In genomic region chr1:37544530-37544929, GRCh38 we compare ENCODE assay signal across 22 cellular contexts. TPM values are rescaled to one million over a fixed set of nuclear protein-coding genes. Genes with fewer than 3 reads are reported as not detected.
"Had no signal": no experiment of that assay in that cellular context is flagged by ENCODE, and none has a peak within 500 bp of the region (broad histone marks: within the 10 kb centered on the region; RNA-seq: fewer than 3 reads in every experiment).

No MANE protein-coding gene starts in this region.

- H3K27ac Mint-ChIP-seq: activated CD8-positive, alpha-beta T cell treated with anti-CD3 and anti-CD28 coated beads, Interleukin-2, amount 10 ng/mL, durations not matched to agents 7 days and 5 days had no signal

- H3K4me3 Mint-ChIP-seq: activated CD8-positive, alpha-beta T cell treated with anti-CD3 and anti-CD28 coated beads, Interleukin-2, amount 10 ng/mL, durations not matched to agents 7 days and 5 days had no signal

- DNase-seq: activated CD4-positive, alpha-beta T cell treated with anti-CD3 and anti-CD28 coated beads for 48 hours; activated CD4-positive, alpha-beta T cell treated with anti-CD3 and anti-CD28 coated beads, Interleukin-2, amount 50 U/mL, for 4 hours; activated CD4-positive, CD25-positive, alpha-beta regulatory T cell treated with anti-CD3 and anti-CD28 coated beads, Interleukin-2, amount 50 U/mL, for 72 hours; activated CD8-positive, alpha-beta memory T cell treated with anti-CD3 and anti-CD28 coated beads, Interleukin-2, amount 50 U/mL, for 48 hours; activated CD8-positive, alpha-beta T cell treated with anti-CD3 and anti-CD28 coated beads, Interleukin-2, amount 10 ng/mL, durations not matched to agents 7 days and 5 days; activated naive CD4-positive, alpha-beta T cell treated with anti-CD3 and anti-CD28 coated beads, Interleukin-2, amount 50 U/mL, for 16 hours; activated T-cell treated with anti-CD3 and anti-CD28 coated beads, Interleukin-2, amount 50 U/mL, for 1 hour; adrenal gland; anterior cingulate cortex; Kasumi-1; NCI-H1105 treated with DMSO at 0.1 percent for 48 hours; NCI-H1436 treated with DMSO at 0.1 percent for 48 hours; NCI-H187 treated with DMSO at 0.1 percent for 48 hours; NCI-H2081 treated with DMSO at 0.1 percent for 48 hours; NCI-H446; NCI-H524; Peyer's patch; Right ventricle myocardium superior; SJCRH30; SW 1271 had no signal

- ATAC-seq: activated CD8-positive, alpha-beta T cell treated with anti-CD3 and anti-CD28 coated beads, Interleukin-2, amount 10 ng/mL, durations not matched to agents 7 days and 5 days; SK-N-SH treated with all-trans-retinoic acid at 6 μM for 48 hours had no signal

RNA-seq across cellular contexts. Expression of gene DNALI1, which starts 12.2 kb away (rescaled TPM):
- total RNA-seq: activated CD8-positive, alpha-beta T cell treated with anti-CD3 and anti-CD28 coated beads, Interleukin-2, amount 10 ng/mL, durations not matched to agents 7 days and 5 days; T-helper 1 cell treated with Interleukin-12 subunit alpha and Interleukin-12 subunit beta and Interleukin-4 antibody, amounts not matched to agents 30 ng/mL and 1 ng/mL, for 36 hours had no signal
